In genomic region chr17:61639818-61640217, GRCh38 we compare ENCODE assay signal across 6 cellular contexts.
"Had no signal": no experiment of that assay in that cellular context is flagged by ENCODE, and none has a peak within 500 bp of the region (broad histone marks: within the 10 kb centered on the region; RNA-seq: fewer than 3 reads in every experiment).

No MANE protein-coding gene starts in this region.

- FAIRE-seq: G401.6, GM12891, GM18507, GM19239 had no signal

- DNase-seq: GDM1, GF-D8 had no signal
